In the genomic region with DNA sequence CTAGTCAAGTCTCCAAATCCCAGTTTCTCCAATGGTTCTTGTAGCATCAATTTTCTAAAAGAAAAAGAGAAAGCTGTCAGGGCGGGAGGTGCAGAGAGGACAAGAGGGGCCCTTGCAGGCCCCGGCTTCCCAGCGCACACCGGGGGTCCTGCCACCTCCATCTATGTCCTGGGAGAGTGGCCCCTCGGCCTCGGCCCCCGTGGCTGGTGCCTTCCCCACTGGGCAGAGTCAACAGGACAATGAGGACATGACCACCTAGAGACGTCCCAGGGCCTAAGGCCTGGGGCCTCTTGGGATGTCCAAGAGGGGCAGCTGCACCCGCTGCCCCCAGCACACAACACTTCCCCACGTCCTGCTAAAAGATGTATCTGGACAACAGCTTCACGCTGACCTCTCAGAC, we compare ENCODE assay signal across 32 cellular contexts. TPM values are rescaled to one million over a fixed set of nuclear protein-coding genes. Genes with fewer than 3 reads are reported as not detected.
"Had no signal": no experiment of that assay in that cellular context is flagged by ENCODE, and none has a peak within 500 bp of the region (broad histone marks: within the 10 kb centered on the region; RNA-seq: fewer than 3 reads in every experiment).

No MANE protein-coding gene starts in this region.

- H3K9me3 ChIP-seq: gastrocnemius medialis, heart left ventricle, pancreas, stomach, thyroid gland, vagina had no signal

- H3K4me3 Mint-ChIP-seq: naive thymus-derived CD4-positive, alpha-beta T cell; nephron; stimulated activated effector memory CD8-positive, alpha-beta T cell treated with anti-CD3 and anti-CD28 coated beads, Interleukin-12 subunit alpha, Interleukin-12 subunit beta, amount 100 ng/mL, for 72 hours had no signal

- H3K27me3 ChIP-seq: dorsolateral prefrontal cortex, gastrocnemius medialis, heart left ventricle, hepatocyte, pancreas, stomach, thyroid gland, vagina had no signal

- H3K4me3 ChIP-seq: dorsolateral prefrontal cortex, gastrocnemius medialis, heart left ventricle, hepatocyte, pancreas, smooth muscle cell, stomach, thyroid gland, vagina had no signal

- ATAC-seq: esophagus mucosa; gastrocnemius medialis; heart left ventricle; left lobe of liver; naive thymus-derived CD4-positive, alpha-beta T cell; pancreas; sciatic nerve; stimulated activated effector memory CD8-positive, alpha-beta T cell treated with anti-CD3 and anti-CD28 coated beads, Interleukin-12 subunit alpha, Interleukin-12 subunit beta, amount 100 ng/mL, for 72 hours had no signal

- H3K27ac Mint-ChIP-seq: nephron; progenitor cell of endocrine pancreas; stimulated activated effector memory CD8-positive, alpha-beta T cell treated with anti-CD3 and anti-CD28 coated beads, Interleukin-12 subunit alpha, Interleukin-12 subunit beta, amount 100 ng/mL, for 72 hours had no signal

- H3K4me2 ChIP-seq: hepatocyte, smooth muscle cell had no signal

- DNase-seq: cortex of kidney; dorsolateral prefrontal cortex; effector CD4-positive, alpha-beta T cell; foreskin fibroblast; gastrocnemius medialis; heart left ventricle; kidney; mesendoderm; midbrain; naive thymus-derived CD4-positive, alpha-beta T cell; stimulated activated CD4-positive, alpha-beta T cell treated with anti-CD3 and anti-CD28 coated beads, Interleukin-2, amount 100 ng/mL, for 24 hours; stimulated activated CD4-positive, alpha-beta T cell treated with anti-CD3 and anti-CD28 coated beads, Interleukin-4, amount 100 ng/mL, for 24 hours; stimulated activated naive CD4-positive, alpha-beta T cell treated with Interleukin-2 at 50 U/mL for 16 hours; stomach; thyroid gland; trophoblast cell had no signal

- H3K27me3 Mint-ChIP-seq: naive thymus-derived CD4-positive, alpha-beta T cell; progenitor cell of endocrine pancreas had no signal

- H3K27ac ChIP-seq: dorsolateral prefrontal cortex, epithelial cell of prostate, gastrocnemius medialis, hepatocyte, pancreas, stomach, thyroid gland, vagina had no signal

- H3K9me3 Mint-ChIP-seq: nephron; stimulated activated effector memory CD8-positive, alpha-beta T cell treated with anti-CD3 and anti-CD28 coated beads, Interleukin-12 subunit alpha, Interleukin-12 subunit beta, amount 100 ng/mL, for 72 hours had no signal

RNA-seq across cellular contexts. Expression of gene CYP2W1, which starts 13.6 kb away (rescaled TPM):
- total RNA-seq: gastrocnemius medialis; glomerular endothelial cell; heart left ventricle; lung microvascular endothelial cell; naive thymus-derived CD4-positive, alpha-beta T cell; omental fat pad; smooth muscle cell; subcutaneous adipose tissue; temporal lobe; thyroid gland had no signal
- polyA plus RNA-seq: heart left ventricle; naive thymus-derived CD4-positive, alpha-beta T cell; smooth muscle cell had no signal
